1 cellular context compared by ENCODE assay signal in genomic region chr9:98022447-98022846, GRCh38.
TF ChIP-seq lines count a peak whose summit lies in the region.

No MANE protein-coding gene starts in this region.

TF ChIP-seq in WTC11, 78 proteins besides CTCF, POLR2A, EP300 and RAD21 (continued from another document):
- TF ChIP-seq ZNF512 (CRISPR knock-in tag; IDR thresholded peaks at IDR 0.05; ENCODE audit: borderline replicate concordance) (no peak), ARID4B (CRISPR knock-in tag; IDR thresholded peaks at IDR 0.05; ENCODE audit: borderline replicate concordance) (no peak)
